ENCODE assay signal across 14 cellular contexts in genomic region chr2:15048000-15048399, GRCh38.
"Had no signal": no experiment of that assay in that cellular context is flagged by ENCODE, and none has a peak within 500 bp of the region (broad histone marks: within the 10 kb centered on the region; RNA-seq: fewer than 3 reads in every experiment).

No MANE protein-coding gene starts in this region.

- H3K27ac ChIP-seq: adrenal gland, dorsolateral prefrontal cortex, left ventricle myocardium inferior, neutrophil had no signal

- H3K36me3 Mint-ChIP-seq: naive thymus-derived CD8-positive, alpha-beta T cell; stimulated activated memory B cell treated with anti-CD40 and anti-IgM and Interleukin-4, amounts not matched to agents 10 μg/mL and 1 μg/mL and 100 μg/mL, for 72 hours had no signal

- H3K36me3 ChIP-seq: adrenal gland, left ventricle myocardium inferior, neutrophil had no signal

- H3K4me1 ChIP-seq: adrenal gland, left ventricle myocardium inferior had no signal

- DNase-seq: activated CD4-positive, alpha-beta T cell treated with anti-CD3 and anti-CD28 coated beads, Interleukin-2, amount 50 U/mL, for 48 hours; activated naive CD4-positive, alpha-beta T cell treated with anti-CD3 and anti-CD28 coated beads, Interleukin-2, amount 50 U/mL, for 16 hours; adrenal gland; dorsolateral prefrontal cortex; erythroblast; left ventricle myocardium inferior; mucosa of descending colon; naive thymus-derived CD8-positive, alpha-beta T cell; retina; stimulated activated CD4-positive, alpha-beta T cell treated with anti-CD3 and anti-CD28 coated beads, Interleukin-2, amount 100 ng/mL, for 48 hours; T1000 had no signal

- ATAC-seq: naive thymus-derived CD8-positive, alpha-beta T cell had no signal

- H3K27ac Mint-ChIP-seq: activated T-helper 2 cell treated with anti-CD3 and anti-CD28 coated beads, Interferon-gamma antibody, Interleukin-2, Interleukin-4, amounts not matched to agents 10 μg/mL and 5 μg/mL and 100 μg/mL, durations not matched to agents 14 hours and 24 hours and 36 hours; naive thymus-derived CD8-positive, alpha-beta T cell; stimulated activated memory B cell treated with anti-CD40 and anti-IgM and Interleukin-4, amounts not matched to agents 10 μg/mL and 1 μg/mL and 100 μg/mL, for 72 hours had no signal

- H3K9me3 ChIP-seq: adrenal gland, left ventricle myocardium inferior, mucosa of descending colon, neutrophil had no signal

- H3K4me3 ChIP-seq: adrenal gland, dorsolateral prefrontal cortex, left ventricle myocardium inferior, mucosa of descending colon had no signal

- H3K27me3 ChIP-seq: adrenal gland, dorsolateral prefrontal cortex had no signal

- H3K9me3 Mint-ChIP-seq: activated T-helper 2 cell treated with anti-CD3 and anti-CD28 coated beads, Interferon-gamma antibody, Interleukin-2, Interleukin-4, amounts not matched to agents 10 μg/mL and 5 μg/mL and 100 μg/mL, durations not matched to agents 14 hours and 24 hours and 36 hours; naive thymus-derived CD8-positive, alpha-beta T cell; stimulated activated memory B cell treated with anti-CD40 and anti-IgM and Interleukin-4, amounts not matched to agents 10 μg/mL and 1 μg/mL and 100 μg/mL, for 72 hours had no signal
